Comparison of ENCODE assay signal across 9 cellular contexts in the genomic region with DNA sequence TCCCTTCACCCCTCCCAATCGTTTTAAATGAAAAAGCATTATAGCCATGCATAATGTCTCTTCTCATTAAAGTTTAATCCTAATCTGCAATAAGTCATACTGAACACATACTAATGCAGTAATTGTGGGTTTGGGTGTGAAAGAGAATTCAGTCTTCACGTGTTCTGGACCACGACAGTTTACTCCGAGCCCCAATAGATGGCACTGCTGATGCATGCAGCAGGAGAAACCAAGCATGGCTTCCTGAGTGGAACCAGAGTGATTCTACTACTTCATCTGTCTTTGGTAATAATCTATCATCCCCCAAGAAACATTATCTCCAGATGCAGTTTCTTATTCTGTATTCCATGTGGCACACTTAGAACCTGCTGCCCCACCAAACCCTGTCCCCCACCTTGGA. TPM values are rescaled to one million over a fixed set of nuclear protein-coding genes. Genes with fewer than 3 reads are reported as not detected.
A peak's percentile ranks its signal among the peaks of the same experiment; 100 is the strongest.
DNase-seq lines count a peak whose midpoint lies in the region; TF ChIP-seq lines count a peak whose summit lies in the region.
"Had no signal": no experiment of that assay in that cellular context is flagged by ENCODE, and none has a peak within 500 bp of the region (broad histone marks: within the 10 kb centered on the region; RNA-seq: fewer than 3 reads in every experiment).

No MANE protein-coding gene starts in this region.

- no peak overlapping the region for H3K4me2 ChIP-seq in Karpas-422 (ENCODE audit: low read depth, low read length, poor library complexity, severe bottlenecking)

- no peak overlapping the region for H3K9ac ChIP-seq in Karpas-422 (ENCODE audit: low read length)
- H3K9ac ChIP-seq in colonic mucosa (ENCODE audit: low read depth in 2 of 2, low read length in 2 of 2), result no peak overlapping the region

- H3K4me3 Mint-ChIP-seq in nephron, result no peak overlapping the region

- no peaks in the 10 kb centered on the region for H3K9me3 Mint-ChIP-seq in nephron

- H3K27me3 ChIP-seq in Karpas-422 (ENCODE audit: low read length) (no peaks in the 10 kb centered on the region), colonic mucosa (no peaks in the 10 kb centered on the region)

- no peak overlapping the region for H3K27ac Mint-ChIP-seq in nephron

- H3K27ac ChIP-seq in Karpas-422 (ENCODE audit: low read length), result no peak overlapping the region
- no peak overlapping the region for H3K27ac ChIP-seq in colonic mucosa

- TF ChIP-seq CTCF in choroid plexus epithelial cell (conservative IDR thresholded peaks at IDR 0.05; ENCODE audit: low read depth, low read length), result peak; percentile 72
- TF ChIP-seq CTCF in nephron (IDR thresholded peaks at IDR 0.05; ENCODE audit: unreplicated experiment in 3 of 3), result peak; percentile 31 to 40 (median 34)
- no peak for TF ChIP-seq CTCF in colonic mucosa (IDR thresholded peaks at IDR 0.05)

- H3K4me3 ChIP-seq in Karpas-422 (ENCODE audit: low read length) (no peak overlapping the region), choroid plexus epithelial cell (ENCODE audit: low read depth, low read length) (no peak overlapping the region), colonic mucosa (no peak overlapping the region)

- peaks cover 8% of the 10 kb centered on the region for H3K27me3 Mint-ChIP-seq in nephron (ENCODE audit: low read depth)

- H3K4me1 Mint-ChIP-seq in nephron, result no peaks in the 10 kb centered on the region

- H3K36me3 ChIP-seq in Karpas-422 (ENCODE audit: insufficient read depth, low read length) (no peaks in the 10 kb centered on the region), colonic mucosa (no peaks in the 10 kb centered on the region)

- H3K79me2 ChIP-seq in Karpas-422 (ENCODE audit: low read length), result no peaks in the 10 kb centered on the region

- no peak overlapping the region for H2AFZ ChIP-seq in Karpas-422 (ENCODE audit: low read length)

- no peaks in the 10 kb centered on the region for H4K20me1 ChIP-seq in Karpas-422 (ENCODE audit: insufficient read depth, low read depth, low read length)

- H3K36me3 Mint-ChIP-seq in nephron (ENCODE audit: low read depth), result no peaks in the 10 kb centered on the region

- H3K9me3 ChIP-seq in Karpas-422 (ENCODE audit: low read length) (no peaks in the 10 kb centered on the region), colonic mucosa (no peaks in the 10 kb centered on the region)

- intact Hi-C loops in colonic mucosa (cut with DNase I), result no loop called here

- DNase-seq in EH (ENCODE audit: low read depth), result peak; percentile 15
- DNase-seq in Karpas-422, result peak; percentile 61
- peak; percentile 68 for DNase-seq in choroid plexus epithelial cell (ENCODE audit: low read depth)
- no peak for DNase-seq in C1 segment of cervical spinal cord (lab: John Stamatoyannopoulos, UW)
- DNase-seq in DMS79 treated with DMSO at 0.1 percent for 48 hours (lab: John Stamatoyannopoulos, UW), result no peak
- DNase-seq in putamen (ENCODE audit: low spot score), result no peak
- no peak for DNase-seq in colonic mucosa
- DNase-seq: NCI-H1092 had no signal

- no peaks in the 10 kb centered on the region for H3K9me2 ChIP-seq in Karpas-422 (replicated peaks; ENCODE audit: insufficient read depth, low read length)

- H3K4me1 ChIP-seq in Karpas-422 (ENCODE audit: low read length) (no peaks in the 10 kb centered on the region), colonic mucosa (no peaks in the 10 kb centered on the region)

RNA-seq across cellular contexts. Expression of a gene that starts 47.0 kb away (rescaled TPM):
- not detected in 2 replicates for total RNA-seq in Karpas-422 (2014; rRNA removed; shearing (Covaris generic); ENCODE audit: low replicate concordance)
- total RNA-seq in colonic mucosa, result 10 to 100 TPM in 1 of 2 donors, 1 to 10 TPM in 1; 7.7 to 24.2 TPM

Comparison
In these comparisons a context has a peak if more than half of its experiments do, and no peak if none do; other contexts are left out.
1. DNase-seq: peak in EH (single experiment), Karpas-422 (single experiment) and choroid plexus epithelial cell (single experiment); none in C1 segment of cervical spinal cord (0 of 14), DMS79 treated with DMSO at 0.1 percent for 48 hours (single experiment), putamen (single experiment) and colonic mucosa (single experiment).